In genomic region chr11:106379265-106379664, GRCh38 we compare ENCODE assay signal across 20 cellular contexts.
"Had no signal": no experiment of that assay in that cellular context is flagged by ENCODE, and none has a peak within 500 bp of the region (broad histone marks: within the 10 kb centered on the region; RNA-seq: fewer than 3 reads in every experiment).

No MANE protein-coding gene starts in this region.

- H3K36me3 Mint-ChIP-seq: activated naive CD8-positive, alpha-beta T cell treated with anti-CD3 and anti-CD28 coated beads, Interleukin-2, amount 10 ng/mL, durations not matched to agents 7 days and 5 days; memory B cell had no signal

- H3K27ac Mint-ChIP-seq: activated CD4-positive, alpha-beta memory T cell treated with anti-CD3 and anti-CD28 coated beads, Interleukin-2, amount 10 ng/mL, durations not matched to agents 7 days and 5 days; activated naive CD4-positive, alpha-beta T cell treated with anti-CD3 and anti-CD28 coated beads for 36 hours; activated naive CD8-positive, alpha-beta T cell treated with anti-CD3 and anti-CD28 coated beads, Interleukin-2, amount 10 ng/mL, durations not matched to agents 7 days and 5 days; activated T-cell treated with anti-CD3 and anti-CD28 coated beads, Interleukin-2, amount 50 U/mL, for 72 hours; endodermal cell; memory B cell; nephron had no signal

- H3K27ac ChIP-seq: esophagus squamous epithelium, gastrocnemius medialis, parathyroid adenoma, thoracic aorta, upper lobe of left lung had no signal

- H2AFZ ChIP-seq: parathyroid adenoma had no signal

- H3K27me3 Mint-ChIP-seq: activated CD4-positive, alpha-beta memory T cell treated with anti-CD3 and anti-CD28 coated beads, Interleukin-2, amount 10 ng/mL, durations not matched to agents 7 days and 5 days; activated naive CD8-positive, alpha-beta T cell treated with anti-CD3 and anti-CD28 coated beads, Interleukin-2, amount 10 ng/mL, durations not matched to agents 7 days and 5 days; memory B cell had no signal

- H3K79me2 ChIP-seq: parathyroid adenoma had no signal

- H3K4me3 ChIP-seq: esophagus squamous epithelium, gastrocnemius medialis, thoracic aorta, upper lobe of left lung had no signal

- H3K4me3 Mint-ChIP-seq: activated CD4-positive, alpha-beta memory T cell treated with anti-CD3 and anti-CD28 coated beads, Interleukin-2, amount 10 ng/mL, durations not matched to agents 7 days and 5 days; activated naive CD4-positive, alpha-beta T cell treated with anti-CD3 and anti-CD28 coated beads for 36 hours; activated naive CD8-positive, alpha-beta T cell treated with anti-CD3 and anti-CD28 coated beads, Interleukin-2, amount 10 ng/mL, durations not matched to agents 7 days and 5 days; activated T-cell treated with anti-CD3 and anti-CD28 coated beads, Interleukin-2, amount 50 U/mL, for 72 hours; endodermal cell; memory B cell; nephron had no signal

- H3K36me3 ChIP-seq: esophagus squamous epithelium, gastrocnemius medialis, thoracic aorta, upper lobe of left lung had no signal

- H3K4me1 Mint-ChIP-seq: activated CD4-positive, alpha-beta memory T cell treated with anti-CD3 and anti-CD28 coated beads, Interleukin-2, amount 10 ng/mL, durations not matched to agents 7 days and 5 days; activated naive CD8-positive, alpha-beta T cell treated with anti-CD3 and anti-CD28 coated beads, Interleukin-2, amount 10 ng/mL, durations not matched to agents 7 days and 5 days; memory B cell; nephron had no signal

- H3K9me3 ChIP-seq: esophagus squamous epithelium, gastrocnemius medialis, thoracic aorta, upper lobe of left lung had no signal

- H3K9ac ChIP-seq: parathyroid adenoma had no signal

- H3K4me1 ChIP-seq: esophagus squamous epithelium, gastrocnemius medialis, parathyroid adenoma, upper lobe of left lung had no signal

- H3K27me3 ChIP-seq: esophagus squamous epithelium, gastrocnemius medialis, upper lobe of left lung had no signal

- H3K9me3 Mint-ChIP-seq: activated CD4-positive, alpha-beta memory T cell treated with anti-CD3 and anti-CD28 coated beads, Interleukin-2, amount 10 ng/mL, durations not matched to agents 7 days and 5 days; activated naive CD4-positive, alpha-beta T cell treated with anti-CD3 and anti-CD28 coated beads for 36 hours; endodermal cell; nephron had no signal

- DNase-seq: activated CD4-positive, alpha-beta memory T cell treated with anti-CD3 and anti-CD28 coated beads, Interleukin-2, amount 10 ng/mL, durations not matched to agents 7 days and 5 days; activated CD4-positive, alpha-beta T cell treated with anti-CD3 and anti-CD28 coated beads for 48 hours; activated effector memory CD4-positive, alpha-beta T cell treated with Interleukin-2 at 50 U/mL for 16 hours; activated naive CD4-positive, alpha-beta T cell treated with anti-CD3 and anti-CD28 coated beads for 36 hours; activated naive CD8-positive, alpha-beta T cell treated with anti-CD3 and anti-CD28 coated beads, Interleukin-2, amount 10 ng/mL, durations not matched to agents 7 days and 5 days; activated T-cell treated with anti-CD3 and anti-CD28 coated beads, Interleukin-2, amount 50 U/mL, for 72 hours; amniotic stem cell; cortex of kidney; endodermal cell; esophagus squamous epithelium; gastrocnemius medialis; hippocampal formation; right cardiac atrium; stimulated activated CD4-positive, alpha-beta T cell treated with anti-CD3 and anti-CD28 coated beads, Interleukin-4, amount 100 ng/mL, for 24 hours; stimulated activated naive CD4-positive, alpha-beta T cell treated with Interleukin-2 at 50 U/mL for 16 hours; upper lobe of left lung had no signal

- ATAC-seq: activated T-cell treated with anti-CD3 and anti-CD28 coated beads, Interleukin-2, amount 50 U/mL, for 72 hours; gastrocnemius medialis; right cardiac atrium had no signal
